In genomic region chr10:124636271-124636993, GRCh38 we compare ENCODE assay signal across 1 cellular context.
TF ChIP-seq lines count a peak whose summit lies in the region.

No MANE protein-coding gene starts in this region.

TF ChIP-seq in WTC11, 78 proteins besides CTCF, POLR2A, EP300 and RAD21 (continued from another document):
- TF ChIP-seq ZSCAN18 (CRISPR knock-in tag; IDR thresholded peaks at IDR 0.05), result no peak
- TF ChIP-seq ZNF138 (CRISPR knock-in tag; conservative IDR thresholded peaks at IDR 0.05), result no peak
- TF ChIP-seq IRF1 (CRISPR knock-in tag; IDR thresholded peaks at IDR 0.05), result no peak
- no peak for TF ChIP-seq ATF2 (CRISPR knock-in tag; IDR thresholded peaks at IDR 0.05; ENCODE audit: borderline replicate concordance, low read depth)
- no peak for TF ChIP-seq SMAD3 (CRISPR knock-in tag; IDR thresholded peaks at IDR 0.05; ENCODE audit: borderline replicate concordance)
- no peak for TF ChIP-seq RELA (CRISPR knock-in tag; IDR thresholded peaks at IDR 0.05; ENCODE audit: borderline replicate concordance)
